ENCODE assay signal across 15 cellular contexts in the genomic region with DNA sequence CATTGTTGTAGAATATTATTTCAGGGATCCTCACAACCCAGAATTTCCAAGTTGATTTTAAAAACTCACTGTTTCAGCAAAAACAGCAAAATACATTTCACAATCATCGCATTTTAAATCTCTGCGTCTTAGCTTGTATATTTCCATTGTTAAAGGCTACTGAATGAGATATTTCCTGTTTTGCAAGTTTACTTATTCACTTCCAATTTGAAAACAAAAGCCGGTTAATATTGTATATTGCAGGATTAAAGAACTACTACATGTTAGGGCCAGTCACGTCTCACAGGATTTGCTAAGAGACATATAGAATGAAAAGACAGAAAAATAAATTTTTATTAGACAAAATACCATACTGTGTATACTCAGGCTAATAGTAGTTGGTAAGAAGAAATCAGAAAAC.
A peak's percentile ranks its signal among the peaks of the same experiment; 100 is the strongest.
DNase-seq lines count a peak whose midpoint lies in the region; ATAC-seq and TF ChIP-seq lines count a peak whose summit lies in the region.
"Had no signal": no experiment of that assay in that cellular context is flagged by ENCODE, and none has a peak within 500 bp of the region (broad histone marks: within the 10 kb centered on the region; RNA-seq: fewer than 3 reads in every experiment).

No MANE protein-coding gene starts in this region.

- H3K4me3 ChIP-seq in PC-3 (ENCODE audit: low read length) (no peak overlapping the region), smooth muscle cell (no peak overlapping the region), foreskin fibroblast (ENCODE audit: low read depth in 1 of 2, low read length in 2 of 2) (no peak overlapping the region)
- H3K4me3 ChIP-seq: A549 had no signal

- H3K27ac ChIP-seq in PC-3 (ENCODE audit: low read length) (no peak overlapping the region), epithelial cell of prostate (peak overlapping the region; percentile 38), smooth muscle cell (ENCODE audit: low read depth) (peak overlapping the region; percentile 1)
- H3K27ac ChIP-seq: A549, C4-2B had no signal

- H3K27me3 ChIP-seq in PC-3 (ENCODE audit: low read length) = no peaks in the 10 kb centered on the region
- no peaks in the 10 kb centered on the region for H3K27me3 ChIP-seq in smooth muscle cell (ENCODE audit: low read depth)
- H3K27me3 ChIP-seq: BE2C had no signal

- H3F3A ChIP-seq in PC-3 (ENCODE audit: low read length, unreplicated experiment) = no peaks in the 10 kb centered on the region
- no peaks in the 10 kb centered on the region for H3F3A ChIP-seq in smooth muscle cell (ENCODE audit: low read depth)

- 73% methylated on average over 4 of the region's 4 CpGs for WGBS in smooth muscle cell (ENCODE audit: low lambda C conversion rate)

- POLR2A ChIA-PET in PC-3 (lab: Charles Lee; ENCODE audit: unreplicated experiment) = no interaction called here

- no TSS peak for BruUV-seq in PC-3 (replicated peaks; lab: Mats Ljungman, UMichigan)

- H3K4me1 ChIP-seq in PC-3 (ENCODE audit: insufficient read depth, low read length) (no peaks in the 10 kb centered on the region), smooth muscle cell (ENCODE audit: low read depth) (no peaks in the 10 kb centered on the region)
- H3K4me1 ChIP-seq: A549, BE2C had no signal

- no peak for ATAC-seq in PC-3
- ATAC-seq in GM18858 (IDR thresholded peaks at IDR 0.05; ENCODE audit: unreplicated experiment) = no peak
- ATAC-seq: A549 had no signal

- no peaks in the 10 kb centered on the region for H3K9me2 ChIP-seq in PC-3 (replicated peaks; ENCODE audit: low read length)

- H3K36me3 ChIP-seq in PC-3 (ENCODE audit: low read depth, low read length) (no peaks in the 10 kb centered on the region), smooth muscle cell (ENCODE audit: low read depth) (no peaks in the 10 kb centered on the region)
- H3K36me3 ChIP-seq: BE2C had no signal

- H3K9me3 ChIP-seq in PC-3 (ENCODE audit: low read length) (no peaks in the 10 kb centered on the region), smooth muscle cell (replicated peaks; ENCODE audit: low read depth) (no peaks in the 10 kb centered on the region)
- H3K9me3 ChIP-seq: A549, BE2C had no signal

- intact Hi-C loops in PC-3 (cut with micrococcal nuclease) = no loop called here

- H2AFZ ChIP-seq in PC-3 (ENCODE audit: low read length) (no peak overlapping the region), smooth muscle cell (ENCODE audit: low read depth) (no peak overlapping the region)

- H3K4me2 ChIP-seq in PC-3 (ENCODE audit: low read length) (0 out of 2 replicates have a peak overlapping the region, but pooled peaks have one; percentile 4), smooth muscle cell (peak overlapping the region; percentile 15)
- H3K4me2 ChIP-seq: A549 had no signal

- CTCF ChIA-PET in PC-3 (lab: Charles Lee) = no interaction called here

- H3K9ac ChIP-seq in PC-3 (ENCODE audit: low read length) = no peak overlapping the region
- H3K9ac ChIP-seq in smooth muscle cell (ENCODE audit: low read depth) = no peak overlapping the region

- DNase-seq in HPDE6-E6E7 (ENCODE audit: extremely low spot score) (peak; percentile 20), PC-3 (peak; percentile 31), epithelial cell of prostate (ENCODE audit: low read depth, low spot score) (no peak), smooth muscle cell (lab: John Stamatoyannopoulos, UW; ENCODE audit: unreplicated experiment) (no peak), UCSD-AML1 (lab: John Stamatoyannopoulos, UW; ENCODE audit: unreplicated experiment) (no peak), foreskin fibroblast (no peak)
- DNase-seq: BE2C; CD4-positive, alpha-beta memory T cell; DND-41; GDM1; GOT3; H9 had no signal

- no peak for TF ChIP-seq CTCF in PC-3 (conservative IDR thresholded peaks at IDR 0.05; ENCODE audit: low read depth, low read length)
- TF ChIP-seq CTCF in smooth muscle cell (IDR thresholded peaks at IDR 0.05; ENCODE audit: borderline replicate concordance, insufficient read depth, poor library complexity, severe bottlenecking) = no peak
- TF ChIP-seq CTCF in foreskin fibroblast (IDR thresholded peaks at IDR 0.05; ENCODE audit: low read depth, low read length) = no peak

- no peaks in the 10 kb centered on the region for H4K20me1 ChIP-seq in PC-3 (ENCODE audit: low read length)
- H4K20me1 ChIP-seq in smooth muscle cell (ENCODE audit: low read depth) = no peaks in the 10 kb centered on the region

- H3K79me2 ChIP-seq in PC-3 (ENCODE audit: low read length) = no peaks in the 10 kb centered on the region
- H3K79me2 ChIP-seq in smooth muscle cell (ENCODE audit: low read depth) = no peaks in the 10 kb centered on the region

Comparison
In these comparisons a context has a peak if more than half of its experiments do, and no peak if none do; other contexts are left out.
1. DNase-seq: peak in HPDE6-E6E7 (single experiment) and PC-3 (single experiment); none in epithelial cell of prostate (single experiment), smooth muscle cell (single experiment), UCSD-AML1 (single experiment) and foreskin fibroblast (0 of 2).